Comparison of ENCODE assay signal across 24 cellular contexts in genomic region chr2:201006704-201007103, GRCh38.
"Had no signal": no experiment of that assay in that cellular context is flagged by ENCODE, and none has a peak within 500 bp of the region (broad histone marks: within the 10 kb centered on the region; RNA-seq: fewer than 3 reads in every experiment).

No MANE protein-coding gene starts in this region.

- DNase-seq: activated CD4-positive, alpha-beta memory T cell treated with anti-CD3 and anti-CD28 coated beads, Interleukin-2, amount 10 ng/mL, durations not matched to agents 7 days and 5 days; activated CD4-positive, alpha-beta T cell treated with anti-CD3 and anti-CD28 coated beads, Interleukin-2, amount 10 ng/mL, durations not matched to agents 24 days and 14 days; activated CD8-positive, alpha-beta memory T cell treated with anti-CD3 and anti-CD28 coated beads, Interleukin-2, amount 10 ng/mL, durations not matched to agents 7 days and 5 days; activated gamma-delta T cell; activated naive CD4-positive, alpha-beta T cell treated with anti-CD3 and anti-CD28 coated beads, Interleukin-2, amount 50 U/mL, for 16 hours; activated T-cell treated with anti-CD3 and anti-CD28 coated beads for 4 hours; anterior cingulate cortex; brain microvascular endothelial cell; caudate nucleus; dermis blood vessel endothelial cell; effector CD8-positive, alpha-beta T cell; erythroblast; foreskin fibroblast; midbrain; occipital lobe; posterior cingulate gyrus; sigmoid colon; stimulated activated CD4-positive, alpha-beta T cell treated with anti-CD3 and anti-CD28 coated beads, Interleukin-2, amount 100 ng/mL, for 48 hours; stimulated activated CD8-positive, alpha-beta memory T cell treated with anti-CD3 and anti-CD28 coated beads, Interleukin-4, amount 100 ng/mL, for 48 hours; stimulated activated naive CD4-positive, alpha-beta T cell; testis had no signal

- H3K4me1 ChIP-seq: sigmoid colon, testis, vagina had no signal

- ATAC-seq: activated CD4-positive, CD25-positive, alpha-beta regulatory T cell treated with anti-CD3 and anti-CD28 coated beads, Interleukin-2, amount 50 U/mL, for 24 hours; activated CD8-positive, alpha-beta memory T cell treated with anti-CD3 and anti-CD28 coated beads, Interleukin-2, amount 10 ng/mL, durations not matched to agents 7 days and 5 days; natural killer cell treated with Interleukin-12 subunit alpha and Interleukin-12 subunit beta and Interleukin-15 and Interleukin-18, amount 100 ng/mL, for 72 hours had no signal

- H3K9me3 ChIP-seq: sigmoid colon, testis, vagina had no signal

- H3K27me3 ChIP-seq: brain microvascular endothelial cell, sigmoid colon, testis, vagina had no signal

- H3K27ac ChIP-seq: brain microvascular endothelial cell, sigmoid colon, testis, vagina had no signal

- H3K4me3 ChIP-seq: sigmoid colon, testis, vagina had no signal
